In genomic region chr1:68188060-68188538, GRCh38 we compare ENCODE assay signal across 18 cellular contexts. TPM values are rescaled to one million over a fixed set of nuclear protein-coding genes. Genes with fewer than 3 reads are reported as not detected.
DNase-seq lines count a peak whose midpoint lies in the region; ATAC-seq, FAIRE-seq and TF ChIP-seq lines count a peak whose summit lies in the region.
"Had no signal": no experiment of that assay in that cellular context is flagged by ENCODE, and none has a peak within 500 bp of the region (broad histone marks: within the 10 kb centered on the region; RNA-seq: fewer than 3 reads in every experiment).

No MANE protein-coding gene starts in this region.

- no peaks in the 10 kb centered on the region for H3K9me1 ChIP-seq in K562 (ENCODE audit: control insufficient read depth, insufficient read depth, low read length)

- H3K4me3 ChIP-seq in HEK293 (ENCODE audit: low read depth, low read length) (no peak overlapping the region), K562 (no peak overlapping the region), mucosa of stomach (ENCODE audit: low read length) (no peak overlapping the region), SJCRH30 (no peak overlapping the region)
- H3K4me3 ChIP-seq: coronary artery, lung, suprapubic skin had no signal

- no peak for TF ChIP-seq EP300 in K562 (IDR thresholded peaks at IDR 0.05; ENCODE audit: low read length)

- no peak overlapping the region for H2AFZ ChIP-seq in K562 (ENCODE audit: low read depth, low read length)

- BruUV-seq in K562 (replicated peaks; lab: Mats Ljungman, UMichigan): no TSS peak

- no peak for TF ChIP-seq POLR2A in K562 (conservative IDR thresholded peaks at IDR 0.05)

- no peak for TF ChIP-seq RAD21 in K562 (CRISPR knock-in tag; conservative IDR thresholded peaks at IDR 0.05 in 1 of 2, IDR thresholded peaks at IDR 0.05 in 1 of 2)

- intact Hi-C loops in K562 (cut with micrococcal nuclease): no loop called here

- ATAC-seq in K562: no peak
- ATAC-seq in HG03196 (IDR thresholded peaks at IDR 0.05; ENCODE audit: unreplicated experiment): no peak
- ATAC-seq: activated T-cell treated with anti-CD3 and anti-CD28 coated beads, Interleukin-2, amount 50 U/mL, for 72 hours; esophagus mucosa had no signal

- H3K27ac ChIP-seq in HEK293 (ENCODE audit: extremely low read depth, low read depth, low read length) (no peak overlapping the region), K562 (ENCODE audit: extremely low read depth, low read depth, low read length) (no peak overlapping the region), SJCRH30 (no peak overlapping the region)
- H3K27ac ChIP-seq: coronary artery, RWPE1, suprapubic skin had no signal

- no peak overlapping the region for H3K4me2 ChIP-seq in K562 (ENCODE audit: insufficient read depth, low read length)

- POLR2A ChIA-PET in HEK293 (lab: Yijun Ruan, JAX): no interaction called here
- POLR2A ChIA-PET in K562 (lab: Yijun Ruan, JAX): no interaction called here

- TF ChIP-seq CTCF in HEK293 (tag by site-specific recombination; IDR thresholded peaks at IDR 0.05) (no peak), K562 (IDR thresholded peaks at IDR 0.05 in 2 of 3, conservative IDR thresholded peaks at IDR 0.05 in 1 of 3; ENCODE audit: insufficient read depth in 2 of 3, low read depth in 1 of 3, low read length in 3 of 3) (no peak)

- WGBS in K562 (ENCODE audit: insufficient coverage, low coverage, missing lambda C conversion rate): 6% methylated on average over 3 of the region's 3 CpGs

- H3K9ac ChIP-seq in K562 (ENCODE audit: insufficient read depth in 1 of 2, low read depth in 2 of 2, low read length in 2 of 2) (no peak overlapping the region), mucosa of stomach (ENCODE audit: low read length) (peak overlapping the region; percentile 1)

- CTCF ChIA-PET in HEK293 (lab: Yijun Ruan, JAX): no interaction called here
- CTCF ChIA-PET in K562 (lab: Yijun Ruan, JAX; ENCODE audit: low intra/inter-chr PET ratio): no interaction called here

- FAIRE-seq in GM18507 (lab: Jason Lieb, UNC): peak; percentile 65
- no peak for FAIRE-seq in K562 (lab: Jason Lieb, UNC)

- H3K27me3 ChIP-seq in K562 (ENCODE audit: control insufficient read depth in 2 of 2, insufficient read depth in 2 of 2, low read length in 2 of 2) (no peaks in the 10 kb centered on the region), mucosa of stomach (ENCODE audit: control insufficient read depth, insufficient read depth, low read length) (no peaks in the 10 kb centered on the region), SJCRH30 (no peaks in the 10 kb centered on the region)
- H3K27me3 ChIP-seq: suprapubic skin had no signal

- DNase-seq in GM18507 (ENCODE audit: extremely low spot score, insufficient read length, low read depth) (no peak), K562 (ENCODE audit: extremely low read depth in 1 of 4, low spot score in 3 of 4) (no peak), SJCRH30 (no peak), kidney tubule cell (ENCODE audit: low spot score) (no peak), NCI-H2029 treated with DMSO at 0.1 percent for 48 hours (lab: John Stamatoyannopoulos, UW) (no peak)
- DNase-seq: activated CD4-positive, alpha-beta T cell treated with anti-CD3 and anti-CD28 coated beads, Interleukin-2, amount 10 ng/mL, durations not matched to agents 7 days and 5 days; activated T-cell treated with anti-CD3 and anti-CD28 coated beads, Interleukin-2, amount 50 U/mL, for 72 hours; KG1; NCI-H146; NCI-H748 treated with DMSO at 0.1 percent for 48 hours had no signal

- H3K36me3 ChIP-seq in HEK293 (ENCODE audit: control insufficient read depth in 2 of 2, insufficient read depth in 1 of 2, low read length in 2 of 2) (peaks cover 25 to 53% of the 10 kb centered on the region in 2 experiments), K562 (ENCODE audit: control insufficient read depth, insufficient read depth, low read length) (no peaks in the 10 kb centered on the region), mucosa of stomach (ENCODE audit: control insufficient read depth, insufficient read depth, low read length) (no peaks in the 10 kb centered on the region), SJCRH30 (peaks cover 28% of the 10 kb centered on the region)

- no peaks in the 10 kb centered on the region for H3K9me3 ChIP-seq in HEK293 (ENCODE audit: control insufficient read depth, insufficient read depth, low read depth, low read length)
- no peaks in the 10 kb centered on the region for H3K9me3 ChIP-seq in K562 (replicated peaks; ENCODE audit: control insufficient read depth, insufficient read depth, low read depth, low read length)
- no peaks in the 10 kb centered on the region for H3K9me3 ChIP-seq in mucosa of stomach (ENCODE audit: control insufficient read depth, low read length)
- no peaks in the 10 kb centered on the region for H3K9me3 ChIP-seq in SJCRH30 (replicated peaks)
- H3K9me3 ChIP-seq: suprapubic skin had no signal

- in situ Hi-C loops in K562 (cut with MboI): no loop called here

- H4K20me1 ChIP-seq in K562 (replicated peaks; ENCODE audit: control insufficient read depth, insufficient read depth, low read length): no peaks in the 10 kb centered on the region

- H3K4me1 ChIP-seq in HEK293 (ENCODE audit: control insufficient read depth, insufficient read depth, low read length): no peaks in the 10 kb centered on the region
- H3K4me1 ChIP-seq in K562 (replicated peaks in 1 of 2; ENCODE audit: control insufficient read depth in 2 of 2, insufficient read depth in 2 of 2, low read length in 2 of 2): no peaks in the 10 kb centered on the region
- peaks cover 15% of the 10 kb centered on the region for H3K4me1 ChIP-seq in mucosa of stomach (ENCODE audit: control insufficient read depth, insufficient read depth, low read length)
- no peaks in the 10 kb centered on the region for H3K4me1 ChIP-seq in SJCRH30
- H3K4me1 ChIP-seq: suprapubic skin had no signal

- no peaks in the 10 kb centered on the region for H3K79me2 ChIP-seq in K562 (ENCODE audit: control insufficient read depth, insufficient read depth, low read length)

TF ChIP-seq in HEK293, 187 proteins besides CTCF, POLR2A, EP300 and RAD21:
- TF ChIP-seq MYNN (tag by site-specific recombination; IDR thresholded peaks at IDR 0.05; ENCODE audit: borderline replicate concordance) (peak; percentile 81), ZNF214 (tag by site-specific recombination; IDR thresholded peaks at IDR 0.05; ENCODE audit: borderline replicate concordance) (no peak)

TF ChIP-seq in K562, 482 proteins besides CTCF, POLR2A, EP300 and RAD21:
- TF ChIP-seq SLC30A9 (CRISPR knock-in tag; IDR thresholded peaks at IDR 0.05) (no peak), MYNN (IDR thresholded peaks at IDR 0.05) (peak; percentile 77), MYNN (CRISPR knock-in tag; IDR thresholded peaks at IDR 0.05) (no peak)

RNA-seq across cellular contexts. Expression of gene WLS, which starts 44.2 kb away (rescaled TPM):
- not detected in 2 replicates for total RNA-seq in K562 (2011; cell fraction: chromatin; rRNA removed; ENCODE audit: low replicate concordance)
- not detected in 2 replicates for total RNA-seq in K562 (2011; cell fraction: nucleolus; rRNA removed)
- total RNA-seq in K562 (2011; cell fraction: nucleoplasm; rRNA removed): not detected in 2 replicates
- not detected in 2 replicates for total RNA-seq in K562 (2014; rRNA removed)
- total RNA-seq in K562 (2014; rRNA removed; fragmentation: Illumina TruSeq; extraction: Trizol): not detected in 2 replicates
- not detected in 2 replicates for total RNA-seq in K562 (2015; rRNA removed; fragmentation: Illumina TruSeq; extraction: Trizol)
- 0.47 and 0.56 TPM in 2 replicates for total RNA-seq in K562 (2021)
- polyA plus RNA-seq in K562 (2011; rRNA removed): not detected in 2 replicates
- polyA plus RNA-seq in K562 (2011; cell fraction: cytosol; rRNA removed): not detected in 2 replicates
- polyA plus RNA-seq in K562 (2011; cell fraction: nucleus; rRNA removed): not detected in 2 replicates
- polyA plus RNA-seq in K562 (2012): not detected in 2 replicates
- not detected in 2 replicates for polyA plus RNA-seq in K562 (2014; fragmentation: Illumina TruSeq; extraction: Trizol)
- not detected for polyA plus RNA-seq in K562 (2014; fragmentation: Nextera tagmentation; extraction: Ambion mirVana)
- polyA plus RNA-seq in K562 (2014; rRNA removed): not detected in 2 replicates
- polyA minus RNA-seq in K562 (2011; rRNA and poly(A)+ RNA removed): not detected in 2 replicates
- 2.0 TPM in 1 of 2 replicates, not detected in the other for polyA minus RNA-seq in K562 (2011; cell fraction: cytosol; rRNA and poly(A)+ RNA removed)
- polyA minus RNA-seq in K562 (2011; cell fraction: nucleus; rRNA and poly(A)+ RNA removed): not detected in 2 replicates
- 38.1 and 43.2 TPM in 2 replicates for total RNA-seq in SJCRH30 (2014; rRNA removed; shearing (Covaris generic))
- total RNA-seq: activated CD4-positive, alpha-beta T cell treated with anti-CD3 and anti-CD28 coated beads, Interleukin-2, amount 10 ng/mL, durations not matched to agents 7 days and 5 days; activated T-cell treated with anti-CD3 and anti-CD28 coated beads, Interleukin-2, amount 50 U/mL, for 72 hours had no signal

Comparison
In these comparisons a context has a peak if more than half of its experiments do, and no peak if none do; other contexts are left out.
1. RNA of gene WLS, which starts 44.2 kb away (total RNA-seq): 38.1 to 43.2 TPM in SJCRH30; 0.47 to 0.56 TPM in K562; every median in the first group is over 10 times any median in the second.